ENCODE assay signal across 1 cellular context in the genomic region with DNA sequence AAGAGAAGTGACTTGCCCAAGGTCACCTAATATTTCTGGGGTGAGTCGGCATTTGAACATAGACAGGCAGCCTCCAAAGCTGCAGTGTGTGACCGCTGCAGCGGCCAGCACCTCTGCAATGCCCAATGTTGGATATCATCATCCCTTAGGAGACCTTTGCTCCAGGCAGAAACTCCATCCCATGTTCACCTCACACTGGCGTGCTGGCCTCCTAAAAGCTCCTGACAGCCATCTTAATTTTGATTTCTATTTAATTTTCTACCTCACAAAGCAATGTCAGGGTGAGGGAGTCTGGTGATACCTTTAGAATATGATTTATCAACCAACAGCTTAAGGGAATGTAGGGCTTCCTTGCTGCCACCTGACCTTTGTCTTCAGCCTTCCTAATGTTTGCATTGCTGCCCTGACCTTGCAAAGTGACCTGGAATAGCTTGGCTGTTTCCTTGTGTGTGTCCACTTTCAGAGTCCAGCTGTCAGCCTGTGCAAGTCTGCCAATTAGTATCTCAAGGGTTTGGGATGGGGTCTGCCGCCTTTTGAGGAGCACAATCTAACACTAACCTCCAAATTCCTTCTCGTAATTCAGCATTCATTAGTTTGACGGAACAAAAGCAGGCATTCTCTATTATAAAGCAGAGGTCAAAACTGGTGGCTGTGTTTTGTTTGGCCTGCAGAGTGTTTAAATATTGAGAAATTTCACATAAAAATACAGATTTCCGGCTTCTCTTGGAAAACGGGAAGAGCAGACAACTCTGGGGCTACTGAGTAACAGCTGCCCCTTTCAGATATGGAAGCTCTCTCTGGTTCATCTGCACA.
TF ChIP-seq lines count a peak whose summit lies in the region.

No MANE protein-coding gene starts in this region.

TF ChIP-seq in HepG2, 621 proteins besides CTCF, POLR2A, EP300 and RAD21 (continued from another document and continues in another):
- TF ChIP-seq, protein P1, sequence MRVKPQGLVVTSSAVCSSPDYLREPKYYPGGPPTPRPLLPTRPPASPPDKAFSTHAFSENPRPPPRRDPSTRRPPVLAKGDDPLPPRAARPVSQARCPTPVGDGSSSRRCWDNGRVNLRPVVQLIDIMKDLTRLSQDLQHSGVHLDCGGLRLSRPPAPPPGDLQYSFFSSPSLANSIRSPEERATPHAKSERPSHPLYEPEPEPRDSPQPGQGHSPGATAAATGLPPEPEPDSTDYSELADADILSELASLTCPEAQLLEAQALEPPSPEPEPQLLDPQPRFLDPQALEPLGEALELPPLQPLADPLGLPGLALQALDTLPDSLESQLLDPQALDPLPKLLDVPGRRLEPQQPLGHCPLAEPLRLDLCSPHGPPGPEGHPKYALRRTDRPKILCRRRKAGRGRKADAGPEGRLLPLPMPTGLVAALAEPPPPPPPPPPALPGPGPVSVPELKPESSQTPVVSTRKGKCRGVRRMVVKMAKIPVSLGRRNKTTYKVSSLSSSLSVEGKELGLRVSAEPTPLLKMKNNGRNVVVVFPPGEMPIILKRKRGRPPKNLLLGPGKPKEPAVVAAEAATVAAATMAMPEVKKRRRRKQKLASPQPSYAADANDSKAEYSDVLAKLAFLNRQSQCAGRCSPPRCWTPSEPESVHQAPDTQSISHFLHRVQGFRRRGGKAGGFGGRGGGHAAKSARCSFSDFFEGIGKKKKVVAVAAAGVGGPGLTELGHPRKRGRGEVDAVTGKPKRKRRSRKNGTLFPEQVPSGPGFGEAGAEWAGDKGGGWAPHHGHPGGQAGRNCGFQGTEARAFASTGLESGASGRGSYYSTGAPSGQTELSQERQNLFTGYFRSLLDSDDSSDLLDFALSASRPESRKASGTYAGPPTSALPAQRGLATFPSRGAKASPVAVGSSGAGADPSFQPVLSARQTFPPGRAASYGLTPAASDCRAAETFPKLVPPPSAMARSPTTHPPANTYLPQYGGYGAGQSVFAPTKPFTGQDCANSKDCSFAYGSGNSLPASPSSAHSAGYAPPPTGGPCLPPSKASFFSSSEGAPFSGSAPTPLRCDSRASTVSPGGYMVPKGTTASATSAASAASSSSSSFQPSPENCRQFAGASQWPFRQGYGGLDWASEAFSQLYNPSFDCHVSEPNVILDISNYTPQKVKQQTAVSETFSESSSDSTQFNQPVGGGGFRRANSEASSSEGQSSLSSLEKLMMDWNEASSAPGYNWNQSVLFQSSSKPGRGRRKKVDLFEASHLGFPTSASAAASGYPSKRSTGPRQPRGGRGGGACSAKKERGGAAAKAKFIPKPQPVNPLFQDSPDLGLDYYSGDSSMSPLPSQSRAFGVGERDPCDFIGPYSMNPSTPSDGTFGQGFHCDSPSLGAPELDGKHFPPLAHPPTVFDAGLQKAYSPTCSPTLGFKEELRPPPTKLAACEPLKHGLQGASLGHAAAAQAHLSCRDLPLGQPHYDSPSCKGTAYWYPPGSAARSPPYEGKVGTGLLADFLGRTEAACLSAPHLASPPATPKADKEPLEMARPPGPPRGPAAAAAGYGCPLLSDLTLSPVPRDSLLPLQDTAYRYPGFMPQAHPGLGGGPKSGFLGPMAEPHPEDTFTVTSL (CRISPR knock-in tag; IDR thresholded peaks at IDR 0.05; ENCODE audit: borderline replicate concordance): peak; percentile 93
- TF ChIP-seq MED13 (CRISPR knock-in tag; IDR thresholded peaks at IDR 0.05) (peak; percentile 72), MTERF4 (CRISPR knock-in tag; IDR thresholded peaks at IDR 0.05) (0 out of 2 replicates have a peak, but pooled peaks have one; percentile 45), RCOR2 (CRISPR knock-in tag; IDR thresholded peaks at IDR 0.05) (peak; percentile 58), PRDM15 (CRISPR knock-in tag; IDR thresholded peaks at IDR 0.05) (no peak; the same call in 1 of the 2 replicates), ZNF484 (CRISPR knock-in tag; IDR thresholded peaks at IDR 0.05; ENCODE audit: borderline replicate concordance, low read depth) (no peak), GATAD1 (CRISPR knock-in tag; IDR thresholded peaks at IDR 0.05) (no peak; the same call in 1 of the 2 replicates), DNMT1 (CRISPR knock-in tag; IDR thresholded peaks at IDR 0.05) (no peak), SP140L (CRISPR knock-in tag; IDR thresholded peaks at IDR 0.05; ENCODE audit: borderline replicate concordance) (no peak; the same call in 1 of the 2 replicates), ZBTB1 (CRISPR knock-in tag; IDR thresholded peaks at IDR 0.05; ENCODE audit: borderline replicate concordance) (no peak), KDM5A (IDR thresholded peaks at IDR 0.05; ENCODE audit: borderline replicate concordance, low read length) (peak; percentile 64; the same call in 1 of the 2 replicates), CBX2 (IDR thresholded peaks at IDR 0.05; ENCODE audit: low read depth, low read length) (no peak), CBX2 (CRISPR knock-in tag; IDR thresholded peaks at IDR 0.05; ENCODE audit: low read depth) (peak; percentile 74; the same call in 1 of the 2 replicates), NCOR1 (IDR thresholded peaks at IDR 0.05; ENCODE audit: borderline replicate concordance, low read length) (peak; percentile 80), GABPA (IDR thresholded peaks at IDR 0.05; ENCODE audit: low read depth, low read length) (no peak), GABPA (CRISPR knock-in tag; IDR thresholded peaks at IDR 0.05; ENCODE audit: low read depth) (peak; percentile 59; the same call in 1 of the 2 replicates), SIX4 (CRISPR knock-in tag; IDR thresholded peaks at IDR 0.05) (peak; percentile 24; the same call in 1 of the 2 replicates), ZNF709 (CRISPR knock-in tag; IDR thresholded peaks at IDR 0.05) (peak; percentile 38; the same call in 1 of the 2 replicates), PITX1 (CRISPR knock-in tag; IDR thresholded peaks at IDR 0.05) (peak; percentile 45)
- TF ChIP-seq, protein P2, sequence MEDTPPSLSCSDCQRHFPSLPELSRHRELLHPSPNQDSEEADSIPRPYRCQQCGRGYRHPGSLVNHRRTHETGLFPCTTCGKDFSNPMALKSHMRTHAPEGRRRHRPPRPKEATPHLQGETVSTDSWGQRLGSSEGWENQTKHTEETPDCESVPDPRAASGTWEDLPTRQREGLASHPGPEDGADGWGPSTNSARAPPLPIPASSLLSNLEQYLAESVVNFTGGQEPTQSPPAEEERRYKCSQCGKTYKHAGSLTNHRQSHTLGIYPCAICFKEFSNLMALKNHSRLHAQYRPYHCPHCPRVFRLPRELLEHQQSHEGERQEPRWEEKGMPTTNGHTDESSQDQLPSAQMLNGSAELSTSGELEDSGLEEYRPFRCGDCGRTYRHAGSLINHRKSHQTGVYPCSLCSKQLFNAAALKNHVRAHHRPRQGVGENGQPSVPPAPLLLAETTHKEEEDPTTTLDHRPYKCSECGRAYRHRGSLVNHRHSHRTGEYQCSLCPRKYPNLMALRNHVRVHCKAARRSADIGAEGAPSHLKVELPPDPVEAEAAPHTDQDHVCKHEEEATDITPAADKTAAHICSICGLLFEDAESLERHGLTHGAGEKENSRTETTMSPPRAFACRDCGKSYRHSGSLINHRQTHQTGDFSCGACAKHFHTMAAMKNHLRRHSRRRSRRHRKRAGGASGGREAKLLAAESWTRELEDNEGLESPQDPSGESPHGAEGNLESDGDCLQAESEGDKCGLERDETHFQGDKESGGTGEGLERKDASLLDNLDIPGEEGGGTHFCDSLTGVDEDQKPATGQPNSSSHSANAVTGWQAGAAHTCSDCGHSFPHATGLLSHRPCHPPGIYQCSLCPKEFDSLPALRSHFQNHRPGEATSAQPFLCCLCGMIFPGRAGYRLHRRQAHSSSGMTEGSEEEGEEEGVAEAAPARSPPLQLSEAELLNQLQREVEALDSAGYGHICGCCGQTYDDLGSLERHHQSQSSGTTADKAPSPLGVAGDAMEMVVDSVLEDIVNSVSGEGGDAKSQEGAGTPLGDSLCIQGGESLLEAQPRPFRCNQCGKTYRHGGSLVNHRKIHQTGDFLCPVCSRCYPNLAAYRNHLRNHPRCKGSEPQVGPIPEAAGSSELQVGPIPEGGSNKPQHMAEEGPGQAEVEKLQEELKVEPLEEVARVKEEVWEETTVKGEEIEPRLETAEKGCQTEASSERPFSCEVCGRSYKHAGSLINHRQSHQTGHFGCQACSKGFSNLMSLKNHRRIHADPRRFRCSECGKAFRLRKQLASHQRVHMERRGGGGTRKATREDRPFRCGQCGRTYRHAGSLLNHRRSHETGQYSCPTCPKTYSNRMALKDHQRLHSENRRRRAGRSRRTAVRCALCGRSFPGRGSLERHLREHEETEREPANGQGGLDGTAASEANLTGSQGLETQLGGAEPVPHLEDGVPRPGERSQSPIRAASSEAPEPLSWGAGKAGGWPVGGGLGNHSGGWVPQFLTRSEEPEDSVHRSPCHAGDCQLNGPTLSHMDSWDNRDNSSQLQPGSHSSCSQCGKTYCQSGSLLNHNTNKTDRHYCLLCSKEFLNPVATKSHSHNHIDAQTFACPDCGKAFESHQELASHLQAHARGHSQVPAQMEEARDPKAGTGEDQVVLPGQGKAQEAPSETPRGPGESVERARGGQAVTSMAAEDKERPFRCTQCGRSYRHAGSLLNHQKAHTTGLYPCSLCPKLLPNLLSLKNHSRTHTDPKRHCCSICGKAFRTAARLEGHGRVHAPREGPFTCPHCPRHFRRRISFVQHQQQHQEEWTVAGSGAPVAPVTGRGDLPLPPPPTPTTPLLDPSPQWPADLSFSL (CRISPR knock-in tag; IDR thresholded peaks at IDR 0.05): peak; percentile 57; the same call in 1 of the 2 replicates
- TF ChIP-seq, protein P3, sequence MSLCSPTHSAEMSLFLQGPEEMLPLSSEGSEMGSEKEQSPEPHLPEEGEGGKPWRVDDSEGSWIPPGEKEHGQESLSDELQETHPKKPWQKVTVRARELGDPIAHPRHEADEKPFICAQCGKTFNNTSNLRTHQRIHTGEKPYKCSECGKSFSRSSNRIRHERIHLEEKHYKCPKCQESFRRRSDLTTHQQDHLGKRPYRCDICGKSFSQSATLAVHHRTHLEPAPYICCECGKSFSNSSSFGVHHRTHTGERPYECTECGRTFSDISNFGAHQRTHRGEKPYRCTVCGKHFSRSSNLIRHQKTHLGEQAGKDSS (CRISPR knock-in tag; IDR thresholded peaks at IDR 0.05; ENCODE audit: borderline replicate concordance, low read depth): peak; percentile 66; the same call in 1 of the 2 replicates
- TF ChIP-seq, protein P4, sequence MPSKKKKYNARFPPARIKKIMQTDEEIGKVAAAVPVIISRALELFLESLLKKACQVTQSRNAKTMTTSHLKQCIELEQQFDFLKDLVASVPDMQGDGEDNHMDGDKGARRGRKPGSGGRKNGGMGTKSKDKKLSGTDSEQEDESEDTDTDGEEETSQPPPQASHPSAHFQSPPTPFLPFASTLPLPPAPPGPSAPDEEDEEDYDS (CRISPR knock-in tag; IDR thresholded peaks at IDR 0.05): 0 out of 2 replicates have a peak, but pooled peaks have one; percentile 8
- TF ChIP-seq, protein P5, sequence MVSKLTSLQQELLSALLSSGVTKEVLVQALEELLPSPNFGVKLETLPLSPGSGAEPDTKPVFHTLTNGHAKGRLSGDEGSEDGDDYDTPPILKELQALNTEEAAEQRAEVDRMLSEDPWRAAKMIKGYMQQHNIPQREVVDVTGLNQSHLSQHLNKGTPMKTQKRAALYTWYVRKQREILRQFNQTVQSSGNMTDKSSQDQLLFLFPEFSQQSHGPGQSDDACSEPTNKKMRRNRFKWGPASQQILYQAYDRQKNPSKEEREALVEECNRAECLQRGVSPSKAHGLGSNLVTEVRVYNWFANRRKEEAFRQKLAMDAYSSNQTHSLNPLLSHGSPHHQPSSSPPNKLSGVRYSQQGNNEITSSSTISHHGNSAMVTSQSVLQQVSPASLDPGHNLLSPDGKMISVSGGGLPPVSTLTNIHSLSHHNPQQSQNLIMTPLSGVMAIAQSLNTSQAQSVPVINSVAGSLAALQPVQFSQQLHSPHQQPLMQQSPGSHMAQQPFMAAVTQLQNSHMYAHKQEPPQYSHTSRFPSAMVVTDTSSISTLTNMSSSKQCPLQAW (CRISPR knock-in tag; IDR thresholded peaks at IDR 0.05): peak; percentile 44
